In the genomic region with DNA sequence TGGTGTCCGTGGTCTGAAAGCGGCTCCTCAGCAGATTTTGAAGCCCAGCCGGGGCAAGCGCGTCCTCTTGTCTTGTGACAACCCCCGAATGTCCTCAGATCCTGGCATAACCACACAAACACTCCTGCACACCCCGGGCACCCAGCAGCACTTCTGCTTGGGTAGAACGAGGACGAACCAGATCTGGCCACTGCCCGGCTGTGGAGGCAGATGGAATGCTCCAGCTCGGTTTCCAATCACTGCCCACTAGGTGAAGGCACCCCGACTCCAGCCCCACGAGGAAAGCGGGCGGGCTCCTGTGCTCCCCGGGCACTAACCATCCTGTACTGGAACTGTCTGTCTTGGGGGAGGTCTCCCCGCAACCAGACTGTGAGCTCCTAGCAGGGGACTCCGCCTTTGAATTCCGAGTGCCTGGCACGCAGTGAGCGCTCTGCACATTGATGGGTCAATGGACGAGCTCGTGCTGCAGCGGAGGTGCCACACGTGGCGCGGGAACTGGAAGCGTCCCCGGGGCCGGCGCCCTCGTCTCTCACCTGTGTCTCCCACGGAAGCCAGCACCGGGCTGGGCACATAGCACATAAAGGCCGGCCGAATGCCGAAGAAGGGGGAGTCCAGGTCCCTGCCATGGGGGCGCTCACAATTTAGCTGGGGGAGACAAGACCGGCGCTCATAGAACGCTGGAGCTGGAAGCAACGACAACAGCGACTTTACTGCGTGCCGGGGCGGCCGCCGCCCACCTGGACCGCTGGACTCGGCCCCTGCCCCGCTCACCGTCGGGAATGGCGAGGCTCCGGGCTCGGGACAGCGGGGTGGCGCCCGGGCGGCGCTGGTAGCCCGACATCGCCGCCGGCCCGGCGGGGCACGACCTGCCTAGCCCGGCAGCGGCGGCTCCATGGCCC, we compare ENCODE assay signal across 1 cellular context.
TF ChIP-seq lines count a peak whose summit lies in the region.

No MANE protein-coding gene starts in this region.

TF ChIP-seq in HepG2, 621 proteins besides CTCF, POLR2A, EP300 and RAD21 (continued from another document):
- TF ChIP-seq NR1H2 (CRISPR knock-in tag; IDR thresholded peaks at IDR 0.05; ENCODE audit: borderline replicate concordance, low read depth) (no peak), AGO2 (optimal IDR thresholded peaks at IDR 0.05; ENCODE audit: low read depth, low read length) (peak; percentile 80), ZNF30 (CRISPR knock-in tag; IDR thresholded peaks at IDR 0.05) (no peak), DR1 (CRISPR knock-in tag; IDR thresholded peaks at IDR 0.05) (no peak; the same call in 1 of the 2 replicates), ZNF563 (CRISPR knock-in tag; IDR thresholded peaks at IDR 0.05) (peak; percentile 29; the same call in 1 of the 2 replicates), AHR (CRISPR knock-in tag; IDR thresholded peaks at IDR 0.05) (no peak), ZNF607 (CRISPR knock-in tag; IDR thresholded peaks at IDR 0.05; ENCODE audit: borderline replicate concordance) (peak; percentile 29; the same call in 1 of the 2 replicates), NR2C2 (CRISPR knock-in tag; IDR thresholded peaks at IDR 0.05; ENCODE audit: borderline replicate concordance) (no peak), ZNF367 (CRISPR knock-in tag; IDR thresholded peaks at IDR 0.05; ENCODE audit: borderline replicate concordance) (0 out of 2 replicates have a peak, but pooled peaks have one; percentile 54), EEA1 (CRISPR knock-in tag; IDR thresholded peaks at IDR 0.05; ENCODE audit: borderline replicate concordance) (no peak), TBX3 (IDR thresholded peaks at IDR 0.05; ENCODE audit: borderline replicate concordance) (no peak), BCL3 (CRISPR knock-in tag; IDR thresholded peaks at IDR 0.05) (peak; percentile 48; the same call in 1 of the 2 replicates), ZNF510 (CRISPR knock-in tag; IDR thresholded peaks at IDR 0.05; ENCODE audit: low read depth) (0 out of 2 replicates have a peak, but pooled peaks have one; percentile 10), ARNT2 (CRISPR knock-in tag; IDR thresholded peaks at IDR 0.05; ENCODE audit: low read depth) (no peak), ZNF432 (CRISPR knock-in tag; IDR thresholded peaks at IDR 0.05; ENCODE audit: borderline replicate concordance) (no peak), ATF7 (IDR thresholded peaks at IDR 0.05) (no peak), ATF7 (CRISPR knock-in tag; IDR thresholded peaks at IDR 0.05) (peak; percentile 33; the same call in 1 of the 2 replicates), RBM39 (IDR thresholded peaks at IDR 0.05; ENCODE audit: low read depth, low read length, poor library complexity, severe bottlenecking) (peak; percentile 7), MAZ (IDR thresholded peaks at IDR 0.05; ENCODE audit: borderline replicate concordance, low read depth, low read length) (no peak), MAZ (CRISPR knock-in tag; IDR thresholded peaks at IDR 0.05; ENCODE audit: low read depth) (0 out of 2 replicates have a peak, but pooled peaks have one; percentile 4), FOXC1 (CRISPR knock-in tag; IDR thresholded peaks at IDR 0.05; ENCODE audit: borderline replicate concordance) (no peak), ZNF230 (CRISPR knock-in tag; IDR thresholded peaks at IDR 0.05) (peak; percentile 22; the same call in 1 of the 2 replicates), FOXM1 (CRISPR knock-in tag; IDR thresholded peaks at IDR 0.05) (no peak), ZFP62 (CRISPR knock-in tag; IDR thresholded peaks at IDR 0.05) (no peak), MIER3 (CRISPR knock-in tag; IDR thresholded peaks at IDR 0.05; ENCODE audit: borderline replicate concordance) (no peak), ZNF768 (CRISPR knock-in tag; IDR thresholded peaks at IDR 0.05) (peak; percentile 38; the same call in 1 of the 2 replicates), ZKSCAN8 (CRISPR knock-in tag; IDR thresholded peaks at IDR 0.05; ENCODE audit: borderline replicate concordance) (no peak), ZNF790 (CRISPR knock-in tag; IDR thresholded peaks at IDR 0.05; ENCODE audit: borderline replicate concordance) (peak; percentile 44; the same call in 1 of the 2 replicates), ZNF83 (CRISPR knock-in tag; IDR thresholded peaks at IDR 0.05; ENCODE audit: borderline replicate concordance) (no peak)
- TF ChIP-seq, protein P1, sequence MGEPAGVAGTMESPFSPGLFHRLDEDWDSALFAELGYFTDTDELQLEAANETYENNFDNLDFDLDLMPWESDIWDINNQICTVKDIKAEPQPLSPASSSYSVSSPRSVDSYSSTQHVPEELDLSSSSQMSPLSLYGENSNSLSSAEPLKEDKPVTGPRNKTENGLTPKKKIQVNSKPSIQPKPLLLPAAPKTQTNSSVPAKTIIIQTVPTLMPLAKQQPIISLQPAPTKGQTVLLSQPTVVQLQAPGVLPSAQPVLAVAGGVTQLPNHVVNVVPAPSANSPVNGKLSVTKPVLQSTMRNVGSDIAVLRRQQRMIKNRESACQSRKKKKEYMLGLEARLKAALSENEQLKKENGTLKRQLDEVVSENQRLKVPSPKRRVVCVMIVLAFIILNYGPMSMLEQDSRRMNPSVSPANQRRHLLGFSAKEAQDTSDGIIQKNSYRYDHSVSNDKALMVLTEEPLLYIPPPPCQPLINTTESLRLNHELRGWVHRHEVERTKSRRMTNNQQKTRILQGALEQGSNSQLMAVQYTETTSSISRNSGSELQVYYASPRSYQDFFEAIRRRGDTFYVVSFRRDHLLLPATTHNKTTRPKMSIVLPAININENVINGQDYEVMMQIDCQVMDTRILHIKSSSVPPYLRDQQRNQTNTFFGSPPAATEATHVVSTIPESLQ (CRISPR knock-in tag; conservative IDR thresholded peaks at IDR 0.05), result no peak
- TF ChIP-seq, protein P2, sequence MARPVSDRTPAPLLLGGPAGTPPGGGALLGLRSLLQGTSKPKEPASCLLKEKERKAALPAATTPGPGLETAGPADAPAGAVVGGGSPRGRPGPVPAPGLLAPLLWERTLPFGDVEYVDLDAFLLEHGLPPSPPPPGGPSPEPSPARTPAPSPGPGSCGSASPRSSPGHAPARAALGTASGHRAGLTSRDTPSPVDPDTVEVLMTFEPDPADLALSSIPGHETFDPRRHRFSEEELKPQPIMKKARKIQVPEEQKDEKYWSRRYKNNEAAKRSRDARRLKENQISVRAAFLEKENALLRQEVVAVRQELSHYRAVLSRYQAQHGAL (CRISPR knock-in tag; IDR thresholded peaks at IDR 0.05; ENCODE audit: not compliant biosample characterization), result peak; percentile 31
- TF ChIP-seq, protein P3, sequence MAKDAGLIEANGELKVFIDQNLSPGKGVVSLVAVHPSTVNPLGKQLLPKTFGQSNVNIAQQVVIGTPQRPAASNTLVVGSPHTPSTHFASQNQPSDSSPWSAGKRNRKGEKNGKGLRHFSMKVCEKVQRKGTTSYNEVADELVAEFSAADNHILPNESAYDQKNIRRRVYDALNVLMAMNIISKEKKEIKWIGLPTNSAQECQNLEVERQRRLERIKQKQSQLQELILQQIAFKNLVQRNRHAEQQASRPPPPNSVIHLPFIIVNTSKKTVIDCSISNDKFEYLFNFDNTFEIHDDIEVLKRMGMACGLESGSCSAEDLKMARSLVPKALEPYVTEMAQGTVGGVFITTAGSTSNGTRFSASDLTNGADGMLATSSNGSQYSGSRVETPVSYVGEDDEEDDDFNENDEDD (CRISPR knock-in tag; IDR thresholded peaks at IDR 0.05; ENCODE audit: borderline replicate concordance), result peak; percentile 63; the same call in 1 of the 2 replicates
